ENCODE assay signal across 23 cellular contexts in the genomic region with DNA sequence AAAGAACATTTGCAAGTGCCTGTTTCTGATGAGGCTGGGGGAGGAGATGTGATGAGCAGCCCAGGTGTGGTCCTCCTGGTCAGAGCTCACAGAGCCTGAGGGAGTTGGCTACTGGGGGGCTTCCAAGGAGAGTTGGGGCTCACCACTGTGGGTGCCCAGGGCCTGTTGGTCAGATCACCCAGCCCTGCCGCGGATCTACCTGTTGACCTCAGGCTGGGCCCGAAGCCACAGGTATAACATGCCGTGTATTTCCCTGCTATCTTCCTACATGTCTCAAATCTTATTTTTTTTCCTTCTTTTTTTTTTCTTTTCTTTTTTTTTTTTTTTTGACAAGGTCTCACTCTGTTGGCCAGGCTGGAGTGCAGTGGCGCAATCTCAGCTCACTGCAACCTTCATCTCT.
"Had no signal": no experiment of that assay in that cellular context is flagged by ENCODE, and none has a peak within 500 bp of the region (broad histone marks: within the 10 kb centered on the region; RNA-seq: fewer than 3 reads in every experiment).

No MANE protein-coding gene starts in this region.

- H3K27ac ChIP-seq: colonic mucosa, coronary artery, dorsolateral prefrontal cortex, epithelial cell of prostate, esophagus muscularis mucosa, esophagus squamous epithelium, foreskin keratinocyte, gastrocnemius medialis, gastroesophageal sphincter, heart left ventricle had no signal

- H3K27ac Mint-ChIP-seq: dendritic cell treated with granulocyte-macrophage colony-stimulating factor and Interleukin-4, amounts not matched to agents 40 ng/mL and 50 ng/mL, for 4 days; effector memory CD8-positive, alpha-beta T cell; endodermal cell had no signal

- H3K4me1 ChIP-seq: colonic mucosa, esophagus muscularis mucosa, esophagus squamous epithelium, foreskin keratinocyte, gastrocnemius medialis, gastroesophageal sphincter, heart left ventricle had no signal

- H3K27me3 ChIP-seq: colonic mucosa, dorsolateral prefrontal cortex, foreskin keratinocyte had no signal

- H3K36me3 ChIP-seq: colonic mucosa, esophagus muscularis mucosa, esophagus squamous epithelium, gastrocnemius medialis, gastroesophageal sphincter, heart left ventricle had no signal

- H3K9me3 Mint-ChIP-seq: dendritic cell treated with granulocyte-macrophage colony-stimulating factor and Interleukin-4, amounts not matched to agents 40 ng/mL and 50 ng/mL, for 4 days; effector memory CD8-positive, alpha-beta T cell; endodermal cell had no signal

- H3K4me3 ChIP-seq: colonic mucosa, coronary artery, dorsolateral prefrontal cortex, esophagus muscularis mucosa, esophagus squamous epithelium, gastrocnemius medialis, gastroesophageal sphincter, heart left ventricle had no signal

- H3K4me3 Mint-ChIP-seq: dendritic cell treated with granulocyte-macrophage colony-stimulating factor and Interleukin-4, amounts not matched to agents 40 ng/mL and 50 ng/mL, for 4 days; effector memory CD8-positive, alpha-beta T cell; endodermal cell had no signal

- DNase-seq: colonic mucosa; cortex of kidney; dermis blood vessel endothelial cell; dorsolateral prefrontal cortex; effector CD4-positive, alpha-beta T cell; effector CD8-positive, alpha-beta T cell; effector memory CD4-positive, alpha-beta T cell; effector memory CD8-positive, alpha-beta T cell; endodermal cell; erythroblast; esophagus squamous epithelium; foreskin fibroblast; foreskin keratinocyte; foreskin melanocyte; gastrocnemius medialis; glutamatergic neuron; head of caudate nucleus; heart left ventricle had no signal

- H3K9me3 ChIP-seq: colonic mucosa, esophagus muscularis mucosa, esophagus squamous epithelium, gastrocnemius medialis, gastroesophageal sphincter, heart left ventricle had no signal

- H3K4me1 Mint-ChIP-seq: endodermal cell had no signal

- ATAC-seq: effector memory CD8-positive, alpha-beta T cell; foreskin keratinocyte; gastrocnemius medialis; gastroesophageal sphincter; heart left ventricle had no signal
